ENCODE assay signal across 25 cellular contexts in genomic region chr1:3999941-4000735, GRCh38.
"Had no signal": no experiment of that assay in that cellular context is flagged by ENCODE, and none has a peak within 500 bp of the region (broad histone marks: within the 10 kb centered on the region; RNA-seq: fewer than 3 reads in every experiment).

No MANE protein-coding gene starts in this region.

- H3K27ac ChIP-seq: ascending aorta, cardiac muscle cell, gastroesophageal sphincter, neutrophil, pancreas, right atrium auricular region, thoracic aorta, upper lobe of left lung had no signal

- H3K4me1 ChIP-seq: ascending aorta, gastroesophageal sphincter, pancreas, right atrium auricular region, upper lobe of left lung had no signal

- H3K4me3 ChIP-seq: ascending aorta, cardiac muscle cell, gastroesophageal sphincter, mucosa of descending colon, pancreas, right atrium auricular region, thoracic aorta, upper lobe of left lung had no signal

- H3K9me3 ChIP-seq: ascending aorta, gastroesophageal sphincter, mucosa of descending colon, neutrophil, pancreas, right atrium auricular region, thoracic aorta, upper lobe of left lung had no signal

- DNase-seq: activated CD4-positive, alpha-beta T cell treated with anti-CD3 and anti-CD28 coated beads for 36 hours; activated CD4-positive, CD25-positive, alpha-beta regulatory T cell; activated CD8-positive, alpha-beta T cell treated with anti-CD3 and anti-CD28 coated beads, Interleukin-2, amount 10 ng/mL, durations not matched to agents 7 days and 5 days; activated naive CD4-positive, alpha-beta T cell treated with anti-CD3 and anti-CD28 coated beads for 36 hours; activated naive CD8-positive, alpha-beta T cell treated with anti-CD3 and anti-CD28 coated beads, Interleukin-2, amount 10 ng/mL, durations not matched to agents 7 days and 5 days; activated T-cell treated with anti-CD3 and anti-CD28 coated beads for 4 hours; activated T-cell treated with anti-CD3 and anti-CD28 coated beads, Interleukin-2, amount 50 U/mL, for 72 hours; hippocampal formation; immature natural killer cell; mucosa of descending colon; stimulated activated CD4-positive, alpha-beta T cell treated with anti-CD3 and anti-CD28 coated beads, Interleukin-2, amount 100 ng/mL, for 48 hours; T-helper 1 cell; upper lobe of left lung had no signal

- H3K4me3 Mint-ChIP-seq: activated CD4-positive, alpha-beta T cell treated with anti-CD3 and anti-CD28 coated beads for 36 hours; activated CD8-positive, alpha-beta T cell treated with anti-CD3 and anti-CD28 coated beads, Interleukin-2, amount 10 ng/mL, durations not matched to agents 7 days and 5 days; activated naive CD4-positive, alpha-beta T cell treated with anti-CD3 and anti-CD28 coated beads for 36 hours; activated naive CD8-positive, alpha-beta T cell treated with anti-CD3 and anti-CD28 coated beads, Interleukin-2, amount 10 ng/mL, durations not matched to agents 7 days and 5 days; activated T-cell treated with anti-CD3 and anti-CD28 coated beads, Interleukin-2, amount 50 U/mL, for 72 hours; brain; immature natural killer cell; natural killer cell treated with Interleukin-12 subunit alpha and Interleukin-12 subunit beta and Interleukin-15 and Interleukin-18, amount 100 ng/mL, for 72 hours; stimulated activated naive CD8-positive, alpha-beta T cell treated with anti-CD3 and anti-CD28 coated beads, Interleukin-15, Interleukin-2, amounts not matched to agents 100 ng/mL and 50 ng/mL, for 24 hours; T-helper 2 cell treated with Interferon-gamma antibody and Interleukin-4, amounts not matched to agents 5 μg/mL and 100 μg/mL, for 36 hours had no signal

- H3K4me1 Mint-ChIP-seq: activated CD4-positive, alpha-beta T cell treated with anti-CD3 and anti-CD28 coated beads for 36 hours; activated naive CD8-positive, alpha-beta T cell treated with anti-CD3 and anti-CD28 coated beads, Interleukin-2, amount 10 ng/mL, durations not matched to agents 7 days and 5 days; immature natural killer cell had no signal

- H3K36me3 Mint-ChIP-seq: activated naive CD8-positive, alpha-beta T cell treated with anti-CD3 and anti-CD28 coated beads, Interleukin-2, amount 10 ng/mL, durations not matched to agents 7 days and 5 days; brain; immature natural killer cell; natural killer cell treated with Interleukin-12 subunit alpha and Interleukin-12 subunit beta and Interleukin-15 and Interleukin-18, amount 100 ng/mL, for 72 hours had no signal

- H3K36me3 ChIP-seq: ascending aorta, cardiac muscle cell, gastroesophageal sphincter, neutrophil, pancreas, right atrium auricular region, thoracic aorta, upper lobe of left lung had no signal

- ATAC-seq: activated CD4-positive, alpha-beta T cell treated with anti-CD3 and anti-CD28 coated beads for 36 hours; activated CD8-positive, alpha-beta T cell treated with anti-CD3 and anti-CD28 coated beads, Interleukin-2, amount 10 ng/mL, durations not matched to agents 7 days and 5 days; activated T-cell treated with anti-CD3 and anti-CD28 coated beads, Interleukin-2, amount 50 U/mL, for 72 hours; gastroesophageal sphincter; left lobe of liver; natural killer cell treated with Interleukin-12 subunit alpha and Interleukin-12 subunit beta and Interleukin-15 and Interleukin-18, amount 100 ng/mL, for 72 hours; pancreas had no signal

- H3K27me3 ChIP-seq: ascending aorta, cardiac muscle cell, pancreas, right atrium auricular region, upper lobe of left lung had no signal

- H3K27ac Mint-ChIP-seq: activated CD4-positive, alpha-beta T cell treated with anti-CD3 and anti-CD28 coated beads for 36 hours; activated CD8-positive, alpha-beta T cell treated with anti-CD3 and anti-CD28 coated beads, Interleukin-2, amount 10 ng/mL, durations not matched to agents 7 days and 5 days; activated naive CD4-positive, alpha-beta T cell treated with anti-CD3 and anti-CD28 coated beads for 36 hours; activated naive CD8-positive, alpha-beta T cell treated with anti-CD3 and anti-CD28 coated beads, Interleukin-2, amount 10 ng/mL, durations not matched to agents 7 days and 5 days; activated T-cell treated with anti-CD3 and anti-CD28 coated beads, Interleukin-2, amount 50 U/mL, for 72 hours; immature natural killer cell; natural killer cell treated with Interleukin-12 subunit alpha and Interleukin-12 subunit beta and Interleukin-15 and Interleukin-18, amount 100 ng/mL, for 72 hours; stimulated activated naive CD8-positive, alpha-beta T cell treated with anti-CD3 and anti-CD28 coated beads, Interleukin-15, Interleukin-2, amounts not matched to agents 100 ng/mL and 50 ng/mL, for 24 hours; T-helper 2 cell treated with Interferon-gamma antibody and Interleukin-4, amounts not matched to agents 5 μg/mL and 100 μg/mL, for 36 hours had no signal

- H3K9me3 Mint-ChIP-seq: activated naive CD4-positive, alpha-beta T cell treated with anti-CD3 and anti-CD28 coated beads for 36 hours; activated naive CD8-positive, alpha-beta T cell treated with anti-CD3 and anti-CD28 coated beads, Interleukin-2, amount 10 ng/mL, durations not matched to agents 7 days and 5 days; activated T-cell treated with anti-CD3 and anti-CD28 coated beads, Interleukin-2, amount 50 U/mL, for 72 hours; natural killer cell treated with Interleukin-12 subunit alpha and Interleukin-12 subunit beta and Interleukin-15 and Interleukin-18, amount 100 ng/mL, for 72 hours; stimulated activated naive CD8-positive, alpha-beta T cell treated with anti-CD3 and anti-CD28 coated beads, Interleukin-15, Interleukin-2, amounts not matched to agents 100 ng/mL and 50 ng/mL, for 24 hours; T-helper 2 cell treated with Interferon-gamma antibody and Interleukin-4, amounts not matched to agents 5 μg/mL and 100 μg/mL, for 36 hours had no signal
